ENCODE assay signal across 10 cellular contexts in genomic region chr17:78130080-78130438, GRCh38. TPM values are rescaled to one million over a fixed set of nuclear protein-coding genes. Genes with fewer than 3 reads are reported as not detected.
DNase-seq lines count a peak whose midpoint lies in the region; ATAC-seq, FAIRE-seq and TF ChIP-seq lines count a peak whose summit lies in the region.
"Had no signal": no experiment of that assay in that cellular context is flagged by ENCODE, and none has a peak within 500 bp of the region (broad histone marks: within the 10 kb centered on the region; RNA-seq: fewer than 3 reads in every experiment).

No MANE protein-coding gene starts in this region.

- ATAC-seq in K562 (peak; percentile 2), GM19397 (IDR thresholded peaks at IDR 0.05; ENCODE audit: unreplicated experiment) (no peak)

- peak overlapping the region; percentile 98 for H2BK15ac ChIP-seq in neuronal stem cell (ENCODE audit: low read length)

- DNase-seq in Caco-2 (no peak), K562 (ENCODE audit: extremely low read depth in 1 of 4, low spot score in 3 of 4) (peak in 2 of 4 experiments; percentile 73 to 86), neuronal stem cell (ENCODE audit: low spot score) (no peak), NCI-H524 treated with DMSO at 0.1 percent for 48 hours (lab: John Stamatoyannopoulos, UW) (no peak), A673 (ENCODE audit: low spot score) (no peak)
- DNase-seq in Jurkat, Clone E6-1 (ENCODE audit: low read depth, low spot score): no peak
- no peak for DNase-seq in activated CD8-positive, alpha-beta memory T cell treated with anti-CD3 and anti-CD28 coated beads, Interleukin-2, amount 50 U/mL, for 4 hours
- DNase-seq: NCI-H1048 had no signal

- no peak overlapping the region for H2BK5ac ChIP-seq in neuronal stem cell (ENCODE audit: low read length)

- H3K36me3 ChIP-seq in Caco-2 (ENCODE audit: control insufficient read depth, insufficient read depth, low read length) (0 out of 2 replicates have a peak, but pooled peaks cover 1% of the 10 kb centered on the region), K562 (ENCODE audit: control insufficient read depth, insufficient read depth, low read length) (peaks cover 21% of the 10 kb centered on the region; the same call in 2 of the 3 replicates), neuronal stem cell (replicated peaks in 1 of 2; ENCODE audit: control insufficient read depth in 2 of 2, insufficient read depth in 2 of 2, low read length in 2 of 2) (no peaks in the 10 kb centered on the region), A673 (ENCODE audit: insufficient read depth, low read length, poor library complexity, severe bottlenecking) (no peaks in the 10 kb centered on the region)

- BruUV-seq in Caco-2 (replicated peaks; lab: Mats Ljungman, UMichigan): no TSS peak
- BruUV-seq in K562 (replicated peaks; lab: Mats Ljungman, UMichigan): no TSS peak
- no TSS peak for BruUV-seq in A673 (replicated peaks; lab: Mats Ljungman, UMichigan)

- in situ Hi-C loops in K562 (cut with MboI): no loop called here

- no peaks in the 10 kb centered on the region for H3K9me1 ChIP-seq in K562 (ENCODE audit: control insufficient read depth, insufficient read depth, low read length)

- no peak overlapping the region for H4K91ac ChIP-seq in neuronal stem cell (ENCODE audit: low read depth, low read length, poor library complexity)

- no peak overlapping the region for H2BK120ac ChIP-seq in neuronal stem cell (ENCODE audit: low read depth, low read length)

- H3K9ac ChIP-seq in K562 (ENCODE audit: insufficient read depth in 1 of 2, low read depth in 2 of 2, low read length in 2 of 2) (peak overlapping the region; percentile 56 to 90), neuronal stem cell (ENCODE audit: low read depth, low read length, poor library complexity) (peak overlapping the region; percentile 55)

- H3K27me3 ChIP-seq in Caco-2 (replicated peaks; ENCODE audit: control insufficient read depth, insufficient read depth, low read length): no peaks in the 10 kb centered on the region
- no peaks in the 10 kb centered on the region for H3K27me3 ChIP-seq in K562 (ENCODE audit: control insufficient read depth in 2 of 2, insufficient read depth in 2 of 2, low read length in 2 of 2)
- H3K27me3 ChIP-seq in neuronal stem cell (ENCODE audit: control insufficient read depth in 3 of 3, insufficient read depth in 3 of 3, low read depth in 1 of 3, low read length in 3 of 3): peaks cover 6 to 57% (median 23%) of the 10 kb centered on the region in 3 experiments
- H3K27me3 ChIP-seq in A673 (replicated peaks; ENCODE audit: insufficient read depth, low read depth, low read length, poor library complexity): no peaks in the 10 kb centered on the region

- H4K20me1 ChIP-seq in K562 (replicated peaks; ENCODE audit: control insufficient read depth, insufficient read depth, low read length): no peaks in the 10 kb centered on the region

- no peaks in the 10 kb centered on the region for H3K27me3 Mint-ChIP-seq in Caco-2 (ENCODE audit: insufficient read depth, unreplicated experiment)

- H3K79me1 ChIP-seq in neuronal stem cell (ENCODE audit: low read depth, low read length): peaks cover 9% of the 10 kb centered on the region

- no peak for TF ChIP-seq CTCF in Caco-2 (IDR thresholded peaks at IDR 0.05; ENCODE audit: insufficient read depth in 1 of 2, low read depth in 1 of 2, low read length in 1 of 2, severe bottlenecking in 1 of 2, unreplicated experiment in 1 of 2)
- no peak; a peak in 1 of 6 replicates for TF ChIP-seq CTCF in K562 (IDR thresholded peaks at IDR 0.05 in 2 of 3, conservative IDR thresholded peaks at IDR 0.05 in 1 of 3; ENCODE audit: insufficient read depth in 2 of 3, low read depth in 1 of 3, low read length in 3 of 3)
- no peak for TF ChIP-seq CTCF in A673 (conservative IDR thresholded peaks at IDR 0.05; ENCODE audit: low read depth, low read length)

- TF ChIP-seq EP300 in K562 (IDR thresholded peaks at IDR 0.05; ENCODE audit: low read length): peak; percentile 25; the same call in 1 of the 2 replicates

- intact Hi-C loops in Caco-2 (cut with micrococcal nuclease; ENCODE audit: unreplicated experiment): no loop called here
- intact Hi-C loops in K562 (cut with micrococcal nuclease): no loop called here
- intact Hi-C loops in A673 (cut with micrococcal nuclease; ENCODE audit: unreplicated experiment): no loop called here

- H3K4ac ChIP-seq in neuronal stem cell (ENCODE audit: low read length): no peak overlapping the region

- H3K9me3 ChIP-seq in Caco-2: no peaks in the 10 kb centered on the region
- no peaks in the 10 kb centered on the region for H3K9me3 ChIP-seq in K562 (replicated peaks; ENCODE audit: control insufficient read depth, insufficient read depth, low read depth, low read length)
- peaks cover 0 to 4% of the 10 kb centered on the region in 2 donors for H3K9me3 ChIP-seq in neuronal stem cell (replicated peaks in 1 of 2; ENCODE audit: control insufficient read depth in 2 of 2, insufficient read depth in 1 of 2, low read depth in 1 of 2, low read length in 2 of 2)
- H3K9me3 ChIP-seq in A673 (ENCODE audit: low read depth, low read length, poor library complexity, severe bottlenecking): no peaks in the 10 kb centered on the region

- peak overlapping the region; percentile 75 for H3K27ac Mint-ChIP-seq in Caco-2 (ENCODE audit: unreplicated experiment)

- WGBS in K562 (ENCODE audit: insufficient coverage, low coverage, missing lambda C conversion rate): 2% methylated on average over 6 of the region's 6 CpGs
- no CpG with 5 or more reads among the region's 6 CpGs for WGBS in neuronal stem cell (ENCODE audit: extremely low coverage in 2 of 2, insufficient read length in 2 of 2, insufficient replicate concordance in 1 of 2), 2 donors

- H3K9me3 Mint-ChIP-seq in Caco-2 (ENCODE audit: unreplicated experiment): no peaks in the 10 kb centered on the region

- no peak overlapping the region for H3K4me3 ChIP-seq in Caco-2 (ENCODE audit: low read depth, low read length)
- H3K4me3 ChIP-seq in Jurkat, Clone E6-1 (ENCODE audit: low read length): peak overlapping the region; percentile 85
- no peak overlapping the region; the same call in 1 of the 2 replicates for H3K4me3 ChIP-seq in K562
- no peak overlapping the region for H3K4me3 ChIP-seq in neuronal stem cell (ENCODE audit: low read length in 2 of 2)
- H3K4me3 ChIP-seq in A673 (ENCODE audit: low read depth, low read length, poor library complexity, severe bottlenecking): no peak overlapping the region

- FAIRE-seq in K562 (lab: Jason Lieb, UNC): peak; percentile 81

- H3K36me3 Mint-ChIP-seq in Caco-2 (ENCODE audit: insufficient read depth, unreplicated experiment): peaks cover 17% of the 10 kb centered on the region

- peak overlapping the region; percentile 81 for H3K27ac ChIP-seq in K562 (ENCODE audit: extremely low read depth, low read depth, low read length)
- no peak overlapping the region for H3K27ac ChIP-seq in neuronal stem cell (replicated peaks; ENCODE audit: low read length)
- no peak overlapping the region for H3K27ac ChIP-seq in A673 (ENCODE audit: low read depth, low read length, poor library complexity, severe bottlenecking)

- H3K79me2 ChIP-seq in K562 (ENCODE audit: control insufficient read depth, insufficient read depth, low read length): peaks cover 54% of the 10 kb centered on the region

- peak overlapping the region; percentile 92 for H4K8ac ChIP-seq in neuronal stem cell (ENCODE audit: low read depth, low read length)

- H3K4me1 Mint-ChIP-seq in Caco-2 (ENCODE audit: low read depth, unreplicated experiment): peaks cover 9% of the 10 kb centered on the region

- POLR2A ChIA-PET in Caco-2 (lab: Charles Lee): no interaction called here
- POLR2A ChIA-PET in K562 (lab: Yijun Ruan, JAX): interaction anchor here (0.6 to 1.2 kb wide), 5 partner anchors 9 to 56 kb away, joined by 3 to 5 read pairs (median 4); no protein-coding TSS in a partner anchor
- POLR2A ChIA-PET in A673 (lab: Charles Lee; ENCODE audit: low non-redundant PET): no interaction called here

- CTCF ChIA-PET in Caco-2 (lab: Charles Lee): no interaction called here
- CTCF ChIA-PET in K562 (lab: Yijun Ruan, JAX; ENCODE audit: low intra/inter-chr PET ratio): no interaction called here
- CTCF ChIA-PET in A673 (lab: Charles Lee): no interaction called here

- peaks cover 23% of the 10 kb centered on the region for H3K4me1 ChIP-seq in Caco-2
- H3K4me1 ChIP-seq in K562 (replicated peaks in 1 of 2; ENCODE audit: control insufficient read depth in 2 of 2, insufficient read depth in 2 of 2, low read length in 2 of 2): peaks cover 40 to 92% of the 10 kb centered on the region in 2 experiments
- peaks cover 16 to 28% of the 10 kb centered on the region in 2 donors for H3K4me1 ChIP-seq in neuronal stem cell (ENCODE audit: control insufficient read depth in 2 of 2, insufficient read depth in 1 of 2, low read depth in 1 of 2, low read length in 2 of 2)
- H3K4me1 ChIP-seq in A673 (ENCODE audit: insufficient read depth, low read length, poor library complexity, severe bottlenecking): peaks cover 46% of the 10 kb centered on the region

- H3K4me2 ChIP-seq in K562 (ENCODE audit: insufficient read depth, low read length) (peak overlapping the region; percentile 81), neuronal stem cell (ENCODE audit: insufficient read depth, low read length, poor library complexity, severe bottlenecking) (no peak overlapping the region)

- no peak overlapping the region for H3K18ac ChIP-seq in neuronal stem cell (ENCODE audit: low read length)

- H2BK12ac ChIP-seq in neuronal stem cell (ENCODE audit: low read length): peak overlapping the region; percentile 99

- H3K23ac ChIP-seq in neuronal stem cell (ENCODE audit: low read depth, low read length, poor library complexity): no peak overlapping the region

- TF ChIP-seq POLR2A in K562 (conservative IDR thresholded peaks at IDR 0.05): no peak

- peak overlapping the region; percentile 61; the same call in 1 of the 2 replicates for H2AFZ ChIP-seq in K562 (ENCODE audit: low read depth, low read length)
- peak overlapping the region; percentile 82 for H2AFZ ChIP-seq in neuronal stem cell (ENCODE audit: low read length)

- no peak for TF ChIP-seq RAD21 in K562 (CRISPR knock-in tag; conservative IDR thresholded peaks at IDR 0.05 in 1 of 2, IDR thresholded peaks at IDR 0.05 in 1 of 2)

- peak overlapping the region; percentile 71 for H2AK5ac ChIP-seq in neuronal stem cell (ENCODE audit: low read depth, low read length)

- H3K14ac ChIP-seq in neuronal stem cell (ENCODE audit: low read length): no peak overlapping the region

- no peak overlapping the region for H3K4me3 Mint-ChIP-seq in Caco-2 (ENCODE audit: unreplicated experiment)

RNA-seq across cellular contexts. Expression of gene TMC8, which starts 0.5 kb away (rescaled TPM):
- total RNA-seq in Caco-2 (2022): not detected in 2 replicates
- polyA plus RNA-seq in Jurkat, Clone E6-1 (2012; ENCODE audit: insufficient read depth, insufficient read length): 73.5 TPM
- total RNA-seq in K562 (2011; cell fraction: chromatin; rRNA removed; ENCODE audit: low replicate concordance): 23.0 and 64.6 TPM in 2 replicates
- 33.3 and 43.0 TPM in 2 replicates for total RNA-seq in K562 (2011; cell fraction: nucleolus; rRNA removed)
- 24.9 and 26.8 TPM in 2 replicates for total RNA-seq in K562 (2011; cell fraction: nucleoplasm; rRNA removed)
- total RNA-seq in K562 (2014; rRNA removed): 4.8 TPM in 2 replicates
- 1.0 and 1.3 TPM in 2 replicates for total RNA-seq in K562 (2014; rRNA removed; fragmentation: Illumina TruSeq; extraction: Trizol)
- total RNA-seq in K562 (2015; rRNA removed; fragmentation: Illumina TruSeq; extraction: Trizol): 1.3 TPM in 2 replicates
- 8.3 and 10.3 TPM in 2 replicates for total RNA-seq in K562 (2021)
- 3.5 and 6.1 TPM in 2 replicates for polyA plus RNA-seq in K562 (2011; rRNA removed)
- 1.9 and 10.1 TPM in 2 replicates for polyA plus RNA-seq in K562 (2011; cell fraction: cytosol; rRNA removed)
- polyA plus RNA-seq in K562 (2011; cell fraction: nucleus; rRNA removed): 15.8 and 47.9 TPM in 2 replicates
- polyA plus RNA-seq in K562 (2012): 7.4 and 8.2 TPM in 2 replicates
- polyA plus RNA-seq in K562 (2014; fragmentation: Illumina TruSeq; extraction: Trizol): 2.8 and 5.7 TPM in 2 replicates
- under 1 TPM; 0.13 to 0.21 TPM for polyA plus RNA-seq in K562 (2014; fragmentation: Nextera tagmentation; extraction: Ambion mirVana)
- 4.1 and 10.9 TPM in 2 replicates for polyA plus RNA-seq in K562 (2014; rRNA removed)
- polyA minus RNA-seq in K562 (2011; rRNA and poly(A)+ RNA removed): 2.4 and 2.5 TPM in 2 replicates
- polyA minus RNA-seq in K562 (2011; cell fraction: cytosol; rRNA and poly(A)+ RNA removed): 2.2 and 4.6 TPM in 2 replicates
- 9.6 and 12.8 TPM in 2 replicates for polyA minus RNA-seq in K562 (2011; cell fraction: nucleus; rRNA and poly(A)+ RNA removed)
- 0.08 TPM for polyA plus RNA-seq in neuronal stem cell (2013, experiment 1 of 2)
- polyA plus RNA-seq in neuronal stem cell (2013, experiment 2 of 2): 0.08 TPM
- total RNA-seq in A673 (2021): 0.32 and 1.0 TPM in 2 replicates

RNA-seq across cellular contexts. Expression of gene TMC6, which starts 1.5 kb away (rescaled TPM):
- 77.7 and 84.7 TPM in 2 replicates for total RNA-seq in Caco-2 (2022)
- 82.5 TPM for polyA plus RNA-seq in Jurkat, Clone E6-1 (2012; ENCODE audit: insufficient read depth, insufficient read length)
- total RNA-seq in K562 (2011; cell fraction: chromatin; rRNA removed; ENCODE audit: low replicate concordance): 470 and 1,385 TPM in 2 replicates
- 924 and 982 TPM in 2 replicates for total RNA-seq in K562 (2011; cell fraction: nucleolus; rRNA removed)
- total RNA-seq in K562 (2011; cell fraction: nucleoplasm; rRNA removed): 574 and 584 TPM in 2 replicates
- total RNA-seq in K562 (2014; rRNA removed): 183 and 200 TPM in 2 replicates
- total RNA-seq in K562 (2014; rRNA removed; fragmentation: Illumina TruSeq; extraction: Trizol): 30.2 and 33.0 TPM in 2 replicates
- 64.8 and 66.9 TPM in 2 replicates for total RNA-seq in K562 (2015; rRNA removed; fragmentation: Illumina TruSeq; extraction: Trizol)
- 304 and 351 TPM in 2 replicates for total RNA-seq in K562 (2021)
- 66.9 and 116 TPM in 2 replicates for polyA plus RNA-seq in K562 (2011; rRNA removed)
- 66.0 and 200 TPM in 2 replicates for polyA plus RNA-seq in K562 (2011; cell fraction: cytosol; rRNA removed)
- 537 and 1,067 TPM in 2 replicates for polyA plus RNA-seq in K562 (2011; cell fraction: nucleus; rRNA removed)
- 156 and 191 TPM in 2 replicates for polyA plus RNA-seq in K562 (2012)
- polyA plus RNA-seq in K562 (2014; fragmentation: Illumina TruSeq; extraction: Trizol): 36.6 and 87.5 TPM in 2 replicates
- polyA plus RNA-seq in K562 (2014; fragmentation: Nextera tagmentation; extraction: Ambion mirVana): 1 to 10 TPM; 4.1 to 8.2 TPM
- 201 and 246 TPM in 2 replicates for polyA plus RNA-seq in K562 (2014; rRNA removed)
- polyA minus RNA-seq in K562 (2011; rRNA and poly(A)+ RNA removed): 21.1 and 34.2 TPM in 2 replicates
- polyA minus RNA-seq in K562 (2011; cell fraction: cytosol; rRNA and poly(A)+ RNA removed): 97.7 and 104 TPM in 2 replicates
- 176 and 224 TPM in 2 replicates for polyA minus RNA-seq in K562 (2011; cell fraction: nucleus; rRNA and poly(A)+ RNA removed)
- polyA plus RNA-seq in neuronal stem cell (2013, experiment 1 of 2): 18.0 TPM
- 18.2 TPM for polyA plus RNA-seq in neuronal stem cell (2013, experiment 2 of 2)
- total RNA-seq in A673 (2021): 21.2 and 22.9 TPM in 2 replicates

RNA-seq across cellular contexts. Expression of gene C17orf99, which starts 16.1 kb away (rescaled TPM):
- total RNA-seq in Caco-2 (2022) (not detected in 2 replicates), K562 (2014; rRNA removed) (16.8 and 17.3 TPM in 2 replicates), K562 (2014; rRNA removed; fragmentation: Illumina TruSeq; extraction: Trizol) (7.1 and 7.5 TPM in 2 replicates), K562 (2015; rRNA removed; fragmentation: Illumina TruSeq; extraction: Trizol) (4.0 and 5.8 TPM in 2 replicates), K562 (2021) (16.4 and 18.9 TPM in 2 replicates), A673 (2021) (not detected in 2 replicates)
- not detected for polyA plus RNA-seq in Jurkat, Clone E6-1 (2012; ENCODE audit: insufficient read depth, insufficient read length)
- total RNA-seq in K562 (2011; cell fraction: chromatin; rRNA removed; ENCODE audit: low replicate concordance): 66.4 and 86.5 TPM in 2 replicates
- 51.9 and 66.7 TPM in 2 replicates for total RNA-seq in K562 (2011; cell fraction: nucleolus; rRNA removed)
- total RNA-seq in K562 (2011; cell fraction: nucleoplasm; rRNA removed): 36.2 and 47.7 TPM in 2 replicates
- polyA plus RNA-seq in K562 (2011; rRNA removed) (15.9 and 16.2 TPM in 2 replicates), K562 (2014; fragmentation: Illumina TruSeq; extraction: Trizol) (14.3 and 20.0 TPM in 2 replicates), K562 (2014; fragmentation: Nextera tagmentation; extraction: Ambion mirVana) (1 to 10 TPM; 4.1 to 7.7 TPM), K562 (2014; rRNA removed) (16.4 and 19.9 TPM in 2 replicates)
- polyA plus RNA-seq in K562 (2011; cell fraction: cytosol; rRNA removed): 11.8 and 31.5 TPM in 2 replicates
- polyA plus RNA-seq in K562 (2011; cell fraction: nucleus; rRNA removed): 30.9 and 68.9 TPM in 2 replicates
- 4.7 and 6.4 TPM in 2 replicates for polyA plus RNA-seq in K562 (2012)
- 2.7 and 10.0 TPM in 2 replicates for polyA minus RNA-seq in K562 (2011; rRNA and poly(A)+ RNA removed)
- 6.5 and 11.1 TPM in 2 replicates for polyA minus RNA-seq in K562 (2011; cell fraction: cytosol; rRNA and poly(A)+ RNA removed)
- polyA minus RNA-seq in K562 (2011; cell fraction: nucleus; rRNA and poly(A)+ RNA removed): 5.6 and 11.8 TPM in 2 replicates
- polyA plus RNA-seq in neuronal stem cell (2013, experiment 1 of 2): not detected
- polyA plus RNA-seq in neuronal stem cell (2013, experiment 2 of 2): not detected
- total RNA-seq: SK-MEL-5 had no signal

RNA-seq across cellular contexts. Expression of gene SYNGR2, which starts 38.3 kb away (rescaled TPM):
- 169 and 193 TPM in 2 replicates for total RNA-seq in Caco-2 (2022)
- polyA plus RNA-seq in Jurkat, Clone E6-1 (2012; ENCODE audit: insufficient read depth, insufficient read length): 56.8 TPM
- total RNA-seq in K562 (2011; cell fraction: chromatin; rRNA removed; ENCODE audit: low replicate concordance): 68.6 and 254 TPM in 2 replicates
- total RNA-seq in K562 (2011; cell fraction: nucleolus; rRNA removed): 327 and 339 TPM in 2 replicates
- total RNA-seq in K562 (2011; cell fraction: nucleoplasm; rRNA removed): 222 and 253 TPM in 2 replicates
- 87.8 and 120 TPM in 2 replicates for total RNA-seq in K562 (2014; rRNA removed)
- total RNA-seq in K562 (2014; rRNA removed; fragmentation: Illumina TruSeq; extraction: Trizol): 29.7 and 44.9 TPM in 2 replicates
- total RNA-seq in K562 (2015; rRNA removed; fragmentation: Illumina TruSeq; extraction: Trizol): 68.0 and 68.2 TPM in 2 replicates
- 173 and 185 TPM in 2 replicates for total RNA-seq in K562 (2021)
- polyA plus RNA-seq in K562 (2011; rRNA removed): 159 and 208 TPM in 2 replicates
- 393 and 921 TPM in 2 replicates for polyA plus RNA-seq in K562 (2011; cell fraction: cytosol; rRNA removed)
- polyA plus RNA-seq in K562 (2011; cell fraction: nucleus; rRNA removed): 163 and 222 TPM in 2 replicates
- polyA plus RNA-seq in K562 (2012): 104 and 149 TPM in 2 replicates
- polyA plus RNA-seq in K562 (2014; fragmentation: Illumina TruSeq; extraction: Trizol): 167 and 172 TPM in 2 replicates
- polyA plus RNA-seq in K562 (2014; fragmentation: Nextera tagmentation; extraction: Ambion mirVana): 1 to 10 TPM; 1.4 to 7.6 TPM
- 140 and 156 TPM in 2 replicates for polyA plus RNA-seq in K562 (2014; rRNA removed)
- polyA minus RNA-seq in K562 (2011; rRNA and poly(A)+ RNA removed): 64.8 and 150 TPM in 2 replicates
- 129 and 147 TPM in 2 replicates for polyA minus RNA-seq in K562 (2011; cell fraction: cytosol; rRNA and poly(A)+ RNA removed)
- 33.9 and 38.4 TPM in 2 replicates for polyA minus RNA-seq in K562 (2011; cell fraction: nucleus; rRNA and poly(A)+ RNA removed)
- polyA plus RNA-seq in neuronal stem cell (2013, experiment 1 of 2): 16.6 TPM
- polyA plus RNA-seq in neuronal stem cell (2013, experiment 2 of 2): 16.6 TPM
- total RNA-seq in A673 (2021): 55.3 and 59.7 TPM in 2 replicates

RNA-seq across cellular contexts. Expression of gene TK1, which starts 56.8 kb away (rescaled TPM):
- total RNA-seq in Caco-2 (2022) (171 and 190 TPM in 2 replicates), K562 (2014; rRNA removed) (195 and 231 TPM in 2 replicates), K562 (2014; rRNA removed; fragmentation: Illumina TruSeq; extraction: Trizol) (45.0 and 59.5 TPM in 2 replicates), K562 (2015; rRNA removed; fragmentation: Illumina TruSeq; extraction: Trizol) (97.7 and 98.0 TPM in 2 replicates), K562 (2021) (198 TPM in 2 replicates), A673 (2021) (133 and 136 TPM in 2 replicates)
- 52.8 TPM for polyA plus RNA-seq in Jurkat, Clone E6-1 (2012; ENCODE audit: insufficient read depth, insufficient read length)
- total RNA-seq in K562 (2011; cell fraction: chromatin; rRNA removed; ENCODE audit: low replicate concordance): 24.3 and 89.6 TPM in 2 replicates
- total RNA-seq in K562 (2011; cell fraction: nucleolus; rRNA removed): 88.4 and 100 TPM in 2 replicates
- total RNA-seq in K562 (2011; cell fraction: nucleoplasm; rRNA removed): 53.4 and 62.0 TPM in 2 replicates
- polyA plus RNA-seq in K562 (2011; rRNA removed) (123 and 130 TPM in 2 replicates), K562 (2014; fragmentation: Illumina TruSeq; extraction: Trizol) (103 and 216 TPM in 2 replicates), K562 (2014; fragmentation: Nextera tagmentation; extraction: Ambion mirVana) (10 to 100 TPM in 1 of 2 experiments, 1 to 10 TPM in 1; 8.4 to 29.9 TPM), K562 (2014; rRNA removed) (192 and 280 TPM in 2 replicates)
- polyA plus RNA-seq in K562 (2011; cell fraction: cytosol; rRNA removed): 232 and 546 TPM in 2 replicates
- polyA plus RNA-seq in K562 (2011; cell fraction: nucleus; rRNA removed): 82.4 and 119 TPM in 2 replicates
- polyA plus RNA-seq in K562 (2012): 204 and 231 TPM in 2 replicates
- 86.2 and 149 TPM in 2 replicates for polyA minus RNA-seq in K562 (2011; rRNA and poly(A)+ RNA removed)
- 121 and 135 TPM in 2 replicates for polyA minus RNA-seq in K562 (2011; cell fraction: cytosol; rRNA and poly(A)+ RNA removed)
- 32.2 and 35.5 TPM in 2 replicates for polyA minus RNA-seq in K562 (2011; cell fraction: nucleus; rRNA and poly(A)+ RNA removed)
- polyA plus RNA-seq in neuronal stem cell (2013, experiment 1 of 2): 38.3 TPM
- polyA plus RNA-seq in neuronal stem cell (2013, experiment 2 of 2): 37.7 TPM
